8 cellular contexts compared by ENCODE assay signal in the genomic region with DNA sequence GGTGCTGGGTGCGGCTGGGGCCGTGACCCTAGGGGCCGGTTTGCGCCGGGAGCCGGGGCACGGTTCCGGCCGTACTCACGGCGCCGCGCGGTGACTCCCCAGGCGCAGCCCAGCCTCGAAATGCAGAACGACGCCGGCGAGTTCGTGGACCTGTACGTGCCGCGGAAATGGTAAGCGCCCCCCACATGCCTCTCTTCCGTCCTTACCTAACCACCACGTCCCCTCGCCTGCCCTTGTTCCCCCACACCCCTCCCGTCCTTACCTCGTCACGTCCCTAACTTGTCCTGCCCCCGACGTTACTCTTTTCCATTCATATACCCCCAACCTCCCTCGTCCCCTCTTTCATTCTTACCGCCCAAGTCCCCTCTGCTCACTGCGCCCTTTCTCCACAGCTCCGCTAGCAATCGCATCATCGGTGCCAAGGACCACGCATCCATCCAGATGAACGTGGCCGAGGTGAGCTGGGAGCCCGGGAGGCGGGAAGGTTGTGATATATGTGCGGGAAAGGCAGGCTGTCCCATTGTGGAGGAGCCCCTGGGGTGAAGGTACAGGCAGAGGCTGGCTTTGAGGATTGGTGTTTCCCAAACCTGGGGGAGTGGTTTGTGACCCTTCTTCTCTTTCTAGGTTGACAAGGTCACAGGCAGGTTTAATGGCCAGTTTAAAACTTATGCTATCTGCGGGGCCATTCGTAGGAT. TPM values are rescaled to one million over a fixed set of nuclear protein-coding genes. Genes with fewer than 3 reads are reported as not detected.
DNase-seq lines count a peak whose midpoint lies in the region; ATAC-seq and TF ChIP-seq lines count a peak whose summit lies in the region.

No MANE protein-coding gene starts in this region.

- no peak for TF ChIP-seq EP300 in upper lobe of left lung (IDR thresholded peaks at IDR 0.05)

- H3K4me3 Mint-ChIP-seq in activated naive CD8-positive, alpha-beta T cell treated with anti-CD3 and anti-CD28 coated beads, Interleukin-2, amount 50 U/mL, for 24 hours = peak overlapping the region; percentile 95

- H3K4me1 Mint-ChIP-seq in activated naive CD8-positive, alpha-beta T cell treated with anti-CD3 and anti-CD28 coated beads, Interleukin-2, amount 50 U/mL, for 24 hours = peaks cover 37% of the 10 kb centered on the region

- H3K4me1 ChIP-seq in upper lobe of left lung = peaks cover 20 to 39% (median 27%) of the 10 kb centered on the region in 4 donors

- no peak for TF ChIP-seq POLR2A in lower leg skin (IDR thresholded peaks at IDR 0.05)
- TF ChIP-seq POLR2A in upper lobe of left lung (IDR thresholded peaks at IDR 0.05) = no peak

- peak overlapping the region; percentile 95 for H3K27ac Mint-ChIP-seq in activated naive CD8-positive, alpha-beta T cell treated with anti-CD3 and anti-CD28 coated beads, Interleukin-2, amount 50 U/mL, for 24 hours

- H3K27ac ChIP-seq in upper lobe of left lung = peak overlapping the region; percentile 93 to 97 (median 95)

- ATAC-seq in activated naive CD8-positive, alpha-beta T cell treated with anti-CD3 and anti-CD28 coated beads, Interleukin-2, amount 50 U/mL, for 24 hours = peak; percentile 6
- ATAC-seq in upper lobe of left lung (ENCODE audit: low FRiP score in 2 of 2) = no peak

- TF ChIP-seq CTCF in lower leg skin (IDR thresholded peaks at IDR 0.05) (no peak), upper lobe of left lung (IDR thresholded peaks at IDR 0.05) (no peak)

- no peaks in the 10 kb centered on the region for H3K27me3 Mint-ChIP-seq in activated naive CD8-positive, alpha-beta T cell treated with anti-CD3 and anti-CD28 coated beads, Interleukin-2, amount 50 U/mL, for 24 hours

- H3K36me3 ChIP-seq in upper lobe of left lung = peaks cover 2 to 42% (median 21%) of the 10 kb centered on the region in 4 donors

- H3K9me3 ChIP-seq in upper lobe of left lung = no peaks in the 10 kb centered on the region

- no peaks in the 10 kb centered on the region for H3K27me3 ChIP-seq in upper lobe of left lung

- H3K4me3 ChIP-seq in lower leg skin (ENCODE audit: low read depth, poor library complexity, severe bottlenecking) = peak overlapping the region; percentile 69
- H3K4me3 ChIP-seq in upper lobe of left lung = peak overlapping the region; percentile 91 to 100 (median 99)

- WGBS in lower leg skin, 2 donors = 4 to 5% methylated on average over 36 to 38 of the region's 47 CpGs
- 3% methylated on average over 26 to 39 of the region's 47 CpGs for WGBS in upper lobe of left lung, 2 donors

- H3K9me3 Mint-ChIP-seq in activated naive CD8-positive, alpha-beta T cell treated with anti-CD3 and anti-CD28 coated beads, Interleukin-2, amount 50 U/mL, for 24 hours = no peaks in the 10 kb centered on the region

- peak; percentile 30 for DNase-seq in activated gamma-delta T cell treated with Interleukin-2 at 50 U/mL for 16 hours
- DNase-seq in activated gamma-delta T cell (lab: John Stamatoyannopoulos, UW) = no peak
- no peak for DNase-seq in activated naive CD8-positive, alpha-beta T cell treated with anti-CD3 and anti-CD28 coated beads, Interleukin-2, amount 50 U/mL, for 24 hours
- DNase-seq in lower leg skin (ENCODE audit: low spot score in 2 of 2) = no peak
- DNase-seq in upper lobe of left lung = no peak
- DNase-seq in cerebellum (ENCODE audit: low spot score) = no peak
- DNase-seq in HT-29 (ENCODE audit: low spot score) = no peak
- no peak for DNase-seq in NCI-H748 treated with DMSO at 0.1 percent for 48 hours (lab: John Stamatoyannopoulos, UW)

- H3K36me3 Mint-ChIP-seq in activated naive CD8-positive, alpha-beta T cell treated with anti-CD3 and anti-CD28 coated beads, Interleukin-2, amount 50 U/mL, for 24 hours (ENCODE audit: low read depth) = peaks cover 48% of the 10 kb centered on the region

- intact Hi-C loops in lower leg skin (cut with DNase I; ENCODE audit: low total_unique reads) = no loop called here

RNA-seq across cellular contexts. Expression of a gene that starts 0.5 kb away (rescaled TPM):
- 1,000 to 10,000 TPM; 1,664 to 5,734 (median 2,155) TPM for total RNA-seq in lower leg skin
- 1,000 to 10,000 TPM in 3 of 6 donors, 100 to 1,000 TPM in 2, 10 to 100 TPM in 1; 94.6 to 1,381 (median 998) TPM for total RNA-seq in upper lobe of left lung
- total RNA-seq in cerebellum = 422 TPM
- total RNA-seq in HT-29 (2014; rRNA removed; shearing (Covaris generic)) = 3,073 and 3,139 TPM in 2 replicates

RNA-seq across cellular contexts. Expression of a gene that starts 19.7 kb away (rescaled TPM):
- total RNA-seq in lower leg skin (1 to 10 TPM; 2.8 to 5.3 (median 3.7) TPM), upper lobe of left lung (1 to 10 TPM; 2.2 to 5.2 (median 4.0) TPM), cerebellum (5.4 TPM)
- total RNA-seq in HT-29 (2014; rRNA removed; shearing (Covaris generic)) = 9.5 and 9.8 TPM in 2 replicates

RNA-seq across cellular contexts. Expression of a gene that starts 20.3 kb away (rescaled TPM):
- total RNA-seq in lower leg skin (100 to 1,000 TPM; 164 to 427 (median 196) TPM), upper lobe of left lung (1,000 to 10,000 TPM in 1 of 6 donors, 100 to 1,000 TPM in 5; 176 to 1,019 (median 307) TPM), cerebellum (24.6 TPM)
- total RNA-seq in HT-29 (2014; rRNA removed; shearing (Covaris generic)) = 286 and 336 TPM in 2 replicates

RNA-seq across cellular contexts. Expression of a gene that starts 40.0 kb away (rescaled TPM):
- 1 to 10 TPM; 4.3 to 8.5 (median 6.3) TPM for total RNA-seq in lower leg skin
- 1 to 10 TPM in 4 of 6 donors, under 1 TPM in 1, not detected in 1; 0.51 to 6.3 (median 1.9) TPM for total RNA-seq in upper lobe of left lung
- not detected for total RNA-seq in cerebellum
- total RNA-seq in HT-29 (2014; rRNA removed; shearing (Covaris generic)) = 24.4 and 26.7 TPM in 2 replicates
